Comparison of ENCODE assay signal across 22 cellular contexts in the genomic region with DNA sequence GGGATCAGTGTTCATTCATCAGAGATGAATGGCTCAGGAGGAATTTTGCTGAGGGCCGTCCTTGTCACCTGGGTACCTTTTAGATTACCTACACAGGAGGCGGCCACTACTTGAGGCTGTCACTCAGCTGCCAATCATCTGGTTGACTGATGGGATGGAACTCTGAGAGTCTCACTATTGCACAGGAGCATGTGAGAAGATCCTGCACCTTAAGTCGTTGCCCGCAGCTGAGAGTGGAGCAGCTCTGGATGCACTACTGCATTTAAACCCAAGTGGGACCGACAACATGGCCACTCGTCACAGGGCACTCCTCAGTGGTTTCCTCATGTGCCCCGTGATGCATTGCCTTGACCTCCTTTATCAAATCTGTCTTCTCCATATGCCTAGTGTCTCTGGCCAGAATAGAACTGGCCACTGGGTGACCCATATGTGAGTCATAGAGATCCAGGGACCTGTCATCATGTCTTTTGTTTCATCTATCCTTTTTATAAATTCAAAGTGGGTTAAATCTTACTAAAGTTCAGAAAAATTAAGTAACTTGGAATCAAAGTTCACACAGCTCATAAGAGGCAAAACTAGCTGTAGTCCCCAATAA.
DNase-seq lines count a peak whose midpoint lies in the region; ATAC-seq, FAIRE-seq and TF ChIP-seq lines count a peak whose summit lies in the region.
"Had no signal": no experiment of that assay in that cellular context is flagged by ENCODE, and none has a peak within 500 bp of the region (broad histone marks: within the 10 kb centered on the region; RNA-seq: fewer than 3 reads in every experiment).

No MANE protein-coding gene starts in this region.

- H3K9me3 Mint-ChIP-seq in type B pancreatic cell = no peaks in the 10 kb centered on the region
- H3K9me3 Mint-ChIP-seq: CD8-positive, alpha-beta T cell had no signal

- no peak overlapping the region for H4K91ac ChIP-seq in H1 (replicated peaks; ENCODE audit: insufficient read length, low read length)

- DNase-seq in EH (ENCODE audit: low read depth) (peak; percentile 28), RKO (ENCODE audit: low spot score) (peak; percentile 8), H1 (ENCODE audit: low read depth in 1 of 2, low spot score in 2 of 2) (no peak), mesenteric fat pad (ENCODE audit: low spot score) (peak; percentile 33), dermis blood vessel endothelial cell (no peak), T-helper 17 cell (no peak), type B pancreatic cell (ENCODE audit: extremely low spot score, unreplicated experiment) (no peak)
- DNase-seq: CD8-positive, alpha-beta T cell; DND-41; KBM-7; NCI-H1105; NCI-H2029 treated with DMSO at 0.1 percent for 48 hours; NCI-H226; NCI-H510A treated with DMSO at 0.1 percent for 48 hours; NCI-H748 treated with DMSO at 0.1 percent for 48 hours; PC-9 had no signal

- FAIRE-seq in H1 (lab: Jason Lieb, UNC) = no peak
- FAIRE-seq: G401.6, GM12892, H54, HepG2 had no signal

- no peak overlapping the region for H3K9ac ChIP-seq in H1 (replicated peaks in 1 of 4; ENCODE audit: extremely low read depth in 1 of 4, low read depth in 3 of 4, low read length in 3 of 4)
- H3K9ac ChIP-seq: BLaER1 treated with 17β-estradiol and CSF1 and Interleukin-3, amounts not matched to agents 10 nM and 100 nM had no signal

- no peak overlapping the region for H4K5ac ChIP-seq in H1 (ENCODE audit: insufficient read length, low read depth, low read length)

- H2BK20ac ChIP-seq in H1 (ENCODE audit: low read length) = 0 out of 2 replicates have a peak overlapping the region, but pooled peaks have one; percentile 3

- no peaks in the 10 kb centered on the region for H3K79me1 ChIP-seq in H1 (ENCODE audit: low read depth, low read length)

- no peak overlapping the region for H2BK5ac ChIP-seq in H1 (ENCODE audit: low read depth, low read length)

- no peak overlapping the region for H2AFZ ChIP-seq in H1 (ENCODE audit: low read length)
- H2AFZ ChIP-seq: PC-9 had no signal

- H3K23ac ChIP-seq in H1 (ENCODE audit: insufficient read length) = no peak overlapping the region

- H3K23me2 ChIP-seq in H1 (ENCODE audit: low read depth, low read length) = no peaks in the 10 kb centered on the region

- H3K79me2 ChIP-seq in H1 (ENCODE audit: control insufficient read depth in 1 of 2, insufficient read depth in 2 of 2, low read length in 2 of 2) = no peaks in the 10 kb centered on the region

- H2BK12ac ChIP-seq in H1 (ENCODE audit: low read depth, low read length) = no peak overlapping the region

- no peak overlapping the region for H2BK15ac ChIP-seq in H1 (ENCODE audit: low read length)

- no peak for TF ChIP-seq RAD21 in H1 (IDR thresholded peaks at IDR 0.05 in 1 of 2, conservative IDR thresholded peaks at IDR 0.05 in 1 of 2; ENCODE audit: low read depth in 2 of 2, low read length in 2 of 2)

- peaks cover 3% of the 10 kb centered on the region for H3K36me3 Mint-ChIP-seq in T-helper 17 cell (ENCODE audit: low read depth)
- no peaks in the 10 kb centered on the region for H3K36me3 Mint-ChIP-seq in type B pancreatic cell
- H3K36me3 Mint-ChIP-seq: CD8-positive, alpha-beta T cell had no signal

- no peak for TF ChIP-seq POLR2A in H1 (IDR thresholded peaks at IDR 0.05; ENCODE audit: control extremely low read depth in 1 of 2, low read depth in 2 of 2, low read length in 2 of 2)

- CTCF ChIA-PET in H1 (lab: Charles Lee; ENCODE audit: partially characterized antibody) = interaction anchor here (0.8 to 1.8 kb wide), 8 partner anchors 9 to 325 kb away, joined by 3 to 6 read pairs (median 4); no protein-coding TSS in a partner anchor

- no peak overlapping the region for H3K56ac ChIP-seq in H1 (replicated peaks; ENCODE audit: insufficient read length, low read depth, low read length)

- no peak overlapping the region for H3K4me2 ChIP-seq in H1 (ENCODE audit: insufficient read depth in 1 of 2, low read depth in 2 of 2, low read length in 2 of 2)
- H3K4me2 ChIP-seq: BLaER1 treated with 17β-estradiol and CSF1 and Interleukin-3, amounts not matched to agents 10 nM and 100 nM; PC-9 had no signal

- H3K4me1 Mint-ChIP-seq in T-helper 17 cell = peaks cover 13% of the 10 kb centered on the region
- no peaks in the 10 kb centered on the region for H3K4me1 Mint-ChIP-seq in type B pancreatic cell (ENCODE audit: unreplicated experiment)

- H3K27me3 Mint-ChIP-seq in T-helper 17 cell = peaks cover 70% of the 10 kb centered on the region
- H3K27me3 Mint-ChIP-seq in type B pancreatic cell = peaks cover 39% of the 10 kb centered on the region

- TF ChIP-seq CTCF in H1 (IDR thresholded peaks at IDR 0.05; ENCODE audit: control extremely low read depth in 1 of 3, insufficient read depth in 1 of 3, low read depth in 1 of 3, low read length in 3 of 3) (no peak), type B pancreatic cell (conservative IDR thresholded peaks at IDR 0.05) (no peak)

- no peak overlapping the region for H2BK120ac ChIP-seq in H1 (replicated peaks; ENCODE audit: low read depth, low read length)

- H3K4me3 Mint-ChIP-seq in T-helper 17 cell = no peak overlapping the region
- H3K4me3 Mint-ChIP-seq in type B pancreatic cell = no peak overlapping the region
- H3K4me3 Mint-ChIP-seq: CD8-positive, alpha-beta T cell had no signal

- POLR2A ChIA-PET in H1 (lab: Charles Lee; ENCODE audit: partially characterized antibody) = no interaction called here

- H3K9me3 ChIP-seq in H1 (ENCODE audit: insufficient read depth in 2 of 2, low read depth in 1 of 2, low read length in 1 of 2) (no peaks in the 10 kb centered on the region), T-helper 17 cell (ENCODE audit: control insufficient read depth, low read length, poor library complexity, severe bottlenecking) (no peaks in the 10 kb centered on the region)
- H3K9me3 ChIP-seq: BLaER1 treated with 17β-estradiol and CSF1 and Interleukin-3, amounts not matched to agents 10 nM and 100 nM had no signal

- no peaks in the 10 kb centered on the region; a peak in 1 of 8 replicates for H3K36me3 ChIP-seq in H1 (ENCODE audit: control insufficient read depth in 2 of 4, insufficient read depth in 4 of 4, low read length in 3 of 4)
- H3K36me3 ChIP-seq: BLaER1 treated with 17β-estradiol and CSF1 and Interleukin-3, amounts not matched to agents 10 nM and 100 nM had no signal

- H4K20me1 ChIP-seq in H1 (replicated peaks in 1 of 2; ENCODE audit: control insufficient read depth in 1 of 2, insufficient read depth in 2 of 2, low read length in 2 of 2) = no peaks in the 10 kb centered on the region
- H4K20me1 ChIP-seq: BLaER1 treated with 17β-estradiol and CSF1 and Interleukin-3, amounts not matched to agents 10 nM and 100 nM had no signal

- ATAC-seq in T-helper 17 cell = no peak
- ATAC-seq: CD8-positive, alpha-beta T cell; HepG2; SK-N-SH treated with all-trans-retinoic acid at 6 μM for 48 hours had no signal

- H3K18ac ChIP-seq in H1 (ENCODE audit: extremely low read depth, low read length) = no peak overlapping the region

- no peak overlapping the region for H3K4me3 ChIP-seq in H1 (ENCODE audit: extremely low read depth in 1 of 4, insufficient read depth in 2 of 4, low read depth in 3 of 4, low read length in 4 of 4)
- H3K4me3 ChIP-seq: BLaER1 treated with 17β-estradiol and CSF1 and Interleukin-3, amounts not matched to agents 10 nM and 100 nM; PC-9 had no signal

- H3K4me1 ChIP-seq in H1 (replicated peaks in 1 of 4; ENCODE audit: control insufficient read depth in 3 of 4, insufficient read depth in 4 of 4, low read length in 3 of 4) = peaks cover 10 to 22% (median 16%) of the 10 kb centered on the region in 4 experiments

- no peak overlapping the region for H3K27ac ChIP-seq in H1 (ENCODE audit: low read depth, low read length)
- H3K27ac ChIP-seq: BLaER1 treated with 17β-estradiol and CSF1 and Interleukin-3, amounts not matched to agents 10 nM and 100 nM; PC-9 had no signal

- no peak for TF ChIP-seq EP300 in H1 (IDR thresholded peaks at IDR 0.05; ENCODE audit: borderline replicate concordance in 1 of 2, low read depth in 2 of 2, low read length in 2 of 2)

- H2AK5ac ChIP-seq in H1 (ENCODE audit: low read depth, low read length) = no peak overlapping the region

- no peak overlapping the region for H3K4ac ChIP-seq in H1 (replicated peaks; ENCODE audit: insufficient read length, low read depth, low read length)

- no peak overlapping the region for H4K8ac ChIP-seq in H1 (ENCODE audit: extremely low read depth, insufficient read depth, low read length)

- peaks cover 0 to 2% (median 0%) of the 10 kb centered on the region in 4 experiments; a peak in 1 of 7 replicates for H3K27me3 ChIP-seq in H1 (replicated peaks in 1 of 4; ENCODE audit: control insufficient read depth in 3 of 4, extremely low read depth in 1 of 4, insufficient read depth in 3 of 4, low read length in 3 of 4)
- H3K27me3 ChIP-seq: BLaER1 treated with 17β-estradiol and CSF1 and Interleukin-3, amounts not matched to agents 10 nM and 100 nM had no signal

- WGBS in H1 (ENCODE audit: extremely low coverage in 1 of 2, insufficient coverage in 1 of 2, insufficient read length in 1 of 2, insufficient replicate concordance in 2 of 2, low coverage in 1 of 2, low lambda C conversion rate in 2 of 2, missing lambda C conversion rate in 1 of 2), 2 experiments = 90% methylated on average over 7 of the region's 7 CpGs; no CpG with 5 or more reads in 1 of the 2 experiments

- no peak overlapping the region for H3K14ac ChIP-seq in H1 (ENCODE audit: insufficient read length)

- no peak overlapping the region for H3K27ac Mint-ChIP-seq in T-helper 17 cell
- H3K27ac Mint-ChIP-seq in type B pancreatic cell = no peak overlapping the region
- H3K27ac Mint-ChIP-seq: CD8-positive, alpha-beta T cell had no signal

TF ChIP-seq in H1, 55 proteins besides CTCF, POLR2A, EP300 and RAD21:
- TF ChIP-seq SIX5 (IDR thresholded peaks at IDR 0.05; ENCODE audit: low read depth, low read length) (no peak), RXRA (IDR thresholded peaks at IDR 0.05; ENCODE audit: insufficient read depth, low read depth, low read length) (no peak), BACH1 (IDR thresholded peaks at IDR 0.05; ENCODE audit: low read length) (no peak), PHF8 (conservative IDR thresholded peaks at IDR 0.05; ENCODE audit: low read depth, low read length) (no peak), FOSL1 (IDR thresholded peaks at IDR 0.05; ENCODE audit: insufficient read depth, low read depth, low read length) (no peak), TBP (IDR thresholded peaks at IDR 0.05; ENCODE audit: low read depth, low read length) (no peak)
- TF ChIP-seq, protein P1, sequence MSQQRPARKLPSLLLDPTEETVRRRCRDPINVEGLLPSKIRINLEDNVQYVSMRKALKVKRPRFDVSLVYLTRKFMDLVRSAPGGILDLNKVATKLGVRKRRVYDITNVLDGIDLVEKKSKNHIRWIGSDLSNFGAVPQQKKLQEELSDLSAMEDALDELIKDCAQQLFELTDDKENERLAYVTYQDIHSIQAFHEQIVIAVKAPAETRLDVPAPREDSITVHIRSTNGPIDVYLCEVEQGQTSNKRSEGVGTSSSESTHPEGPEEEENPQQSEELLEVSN (IDR thresholded peaks at IDR 0.05) = no peak

Comparison
In these comparisons a context has a peak if more than half of its experiments do, and no peak if none do; other contexts are left out.
1. DNase-seq: peak in EH (single experiment), RKO (single experiment) and mesenteric fat pad (single experiment); none in H1 (0 of 2), dermis blood vessel endothelial cell (single experiment), T-helper 17 cell (0 of 3) and type B pancreatic cell (single experiment).